ENCODE assay signal across 25 cellular contexts in the genomic region with DNA sequence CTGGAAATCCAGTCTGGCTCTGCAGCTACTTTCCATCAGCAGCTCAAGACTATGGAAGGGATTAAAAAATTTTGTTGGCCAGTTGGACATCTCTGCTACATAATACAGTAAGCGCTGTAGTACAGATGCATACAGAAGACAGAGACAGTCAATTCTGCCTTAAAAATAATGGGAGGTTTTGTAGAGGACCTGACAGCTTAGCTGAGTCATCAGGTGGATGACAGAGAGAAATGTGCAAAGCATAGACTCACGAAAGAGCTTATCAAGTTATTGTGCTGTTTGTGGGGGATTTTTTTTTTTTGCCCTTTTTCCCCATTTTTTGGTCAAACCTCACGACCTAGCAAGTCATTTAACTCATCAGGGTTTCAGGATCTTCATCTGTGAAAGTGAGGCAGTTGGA.
DNase-seq lines count a peak whose midpoint lies in the region; ATAC-seq, FAIRE-seq and TF ChIP-seq lines count a peak whose summit lies in the region.
"Had no signal": no experiment of that assay in that cellular context is flagged by ENCODE, and none has a peak within 500 bp of the region (broad histone marks: within the 10 kb centered on the region; RNA-seq: fewer than 3 reads in every experiment).

No MANE protein-coding gene starts in this region.

- H3K27ac Mint-ChIP-seq in nephron (peak overlapping the region in 2 of 3 experiments; percentile 43 to 88), neural progenitor cell (no peak overlapping the region)
- H3K27ac Mint-ChIP-seq: CD4-positive, alpha-beta memory T cell had no signal

- POLR2A ChIA-PET in A549 (lab: Yijun Ruan, JAX), result no interaction called here

- TF ChIP-seq CTCF in A549 (IDR thresholded peaks at IDR 0.05), result no peak
- no peak for TF ChIP-seq CTCF in nephron (IDR thresholded peaks at IDR 0.05; ENCODE audit: unreplicated experiment in 3 of 3)
- no peak for TF ChIP-seq CTCF in neural progenitor cell (IDR thresholded peaks at IDR 0.05)

- FAIRE-seq in A549 (lab: Jason Lieb, UNC), result no peak
- FAIRE-seq: GM19239 had no signal

- H3K9me3 Mint-ChIP-seq in nephron, result no peaks in the 10 kb centered on the region
- H3K9me3 Mint-ChIP-seq in neural progenitor cell, result no peaks in the 10 kb centered on the region

- H3K4me1 Mint-ChIP-seq in nephron (peaks cover 30% of the 10 kb centered on the region), neural progenitor cell (peaks cover 29% of the 10 kb centered on the region)

- H3K27me3 Mint-ChIP-seq in nephron (ENCODE audit: low read depth) (peaks cover 4% of the 10 kb centered on the region), neural progenitor cell (ENCODE audit: insufficient read depth, low read depth) (no peaks in the 10 kb centered on the region)
- H3K27me3 Mint-ChIP-seq: CD4-positive, alpha-beta memory T cell had no signal

- H3K9me3 ChIP-seq in A549 (no peaks in the 10 kb centered on the region), neural progenitor cell (ENCODE audit: low read depth) (no peaks in the 10 kb centered on the region)
- H3K9me3 ChIP-seq: BLaER1 treated with 17β-estradiol and CSF1 and Interleukin-3, amounts not matched to agents 10 nM and 100 nM had no signal

- DNase-seq in A549 (ENCODE audit: low read depth in 1 of 2, low spot score in 1 of 2) (no peak), ELR (ENCODE audit: low read depth) (peak; percentile 39), RPMI7951 (ENCODE audit: low read depth) (peak; percentile 44), NCI-H146 (lab: John Stamatoyannopoulos, UW) (no peak), NCI-H1694 treated with DMSO at 0.1 percent for 48 hours (lab: John Stamatoyannopoulos, UW) (no peak), HuH-7 (ENCODE audit: low spot score) (no peak), neural progenitor cell (ENCODE audit: low spot score) (no peak)
- DNase-seq: CD4-positive, alpha-beta memory T cell; DMS53; EL; GOT3; HCEC 1CT; KG1; NCI-H1092 treated with DMSO at 0.1 percent for 48 hours; NCI-H1436 treated with DMSO at 0.1 percent for 48 hours; NCI-H2029 treated with DMSO at 0.1 percent for 48 hours; NCI-H2171; NCI-H524 treated with DMSO at 0.1 percent for 48 hours; NCI-H82; RPMI8226; SHP77 had no signal

- H3K27me3 ChIP-seq in neural progenitor cell, result no peaks in the 10 kb centered on the region

- H3K27ac ChIP-seq in A549 (peak overlapping the region in 1 of 2 experiments; percentile 68; a peak in 3 of 6 replicates), neural progenitor cell (no peak overlapping the region)
- H3K27ac ChIP-seq: BLaER1 treated with 17β-estradiol and CSF1 and Interleukin-3, amounts not matched to agents 10 nM and 100 nM; HL-60 had no signal

- no peak for TF ChIP-seq POLR2A in A549 (IDR thresholded peaks at IDR 0.05; ENCODE audit: low read length)

- WGBS in A549 (ENCODE audit: missing lambda C conversion rate), result 41% methylated on average over 3 of the region's 3 CpGs

- H2AFZ ChIP-seq in neural progenitor cell (replicated peaks), result no peak overlapping the region

- H3K4me2 ChIP-seq in A549 (0 out of 3 replicates have a peak overlapping the region, but pooled peaks have one; percentile 9), neural progenitor cell (no peak overlapping the region)
- H3K4me2 ChIP-seq: BLaER1 treated with 17β-estradiol and CSF1 and Interleukin-3, amounts not matched to agents 10 nM and 100 nM had no signal

- H3K4me3 Mint-ChIP-seq in nephron, result no peak overlapping the region
- H3K4me3 Mint-ChIP-seq in neural progenitor cell, result no peak overlapping the region
- H3K4me3 Mint-ChIP-seq: CD4-positive, alpha-beta memory T cell had no signal

- no peaks in the 10 kb centered on the region for H3F3A ChIP-seq in neural progenitor cell (ENCODE audit: low read depth)

- H3K36me3 ChIP-seq in neural progenitor cell, result no peaks in the 10 kb centered on the region
- H3K36me3 ChIP-seq: BLaER1 treated with 17β-estradiol and CSF1 and Interleukin-3, amounts not matched to agents 10 nM and 100 nM had no signal

- H3K36me3 Mint-ChIP-seq in nephron (ENCODE audit: low read depth) (no peaks in the 10 kb centered on the region), neural progenitor cell (no peaks in the 10 kb centered on the region)
- H3K36me3 Mint-ChIP-seq: CD4-positive, alpha-beta memory T cell had no signal

- CTCF ChIA-PET in A549 (lab: Yijun Ruan, JAX), result interaction anchor here (1.8 kb wide), 1 partner anchor 346 kb away, joined by 4 read pairs; no protein-coding TSS in a partner anchor

- no peak for TF ChIP-seq EP300 in A549 (IDR thresholded peaks at IDR 0.05)

- H3K79me2 ChIP-seq in neural progenitor cell (ENCODE audit: low read depth), result no peaks in the 10 kb centered on the region

- no peaks in the 10 kb centered on the region for H4K20me1 ChIP-seq in neural progenitor cell (ENCODE audit: low read depth)
- H4K20me1 ChIP-seq: BLaER1 treated with 17β-estradiol and CSF1 and Interleukin-3, amounts not matched to agents 10 nM and 100 nM had no signal

- ATAC-seq in A549, result no peak

- no peak for TF ChIP-seq RAD21 in A549 (conservative IDR thresholded peaks at IDR 0.05 in 1 of 2, IDR thresholded peaks at IDR 0.05 in 1 of 2)

- H3K9ac ChIP-seq in neural progenitor cell, result no peak overlapping the region
- H3K9ac ChIP-seq: BLaER1 treated with 17β-estradiol and CSF1 and Interleukin-3, amounts not matched to agents 10 nM and 100 nM had no signal

- H3K4me1 ChIP-seq in A549 (peaks cover 60% of the 10 kb centered on the region), neural progenitor cell (peaks cover 3% of the 10 kb centered on the region)

- H3K4me3 ChIP-seq in A549 (no peak overlapping the region), neural progenitor cell (no peak overlapping the region)
- H3K4me3 ChIP-seq: BLaER1 treated with 17β-estradiol and CSF1 and Interleukin-3, amounts not matched to agents 10 nM and 100 nM had no signal

TF ChIP-seq in A549, 52 proteins besides CTCF, POLR2A, EP300 and RAD21:
- TF ChIP-seq KDM1A (IDR thresholded peaks at IDR 0.05; ENCODE audit: low read depth) (no peak), ZFP36 (IDR thresholded peaks at IDR 0.05; ENCODE audit: borderline replicate concordance, partially characterized antibody) (no peak), ESRRA (IDR thresholded peaks at IDR 0.05; ENCODE audit: borderline replicate concordance, low read length) (no peak), RNF2 (IDR thresholded peaks at IDR 0.05; ENCODE audit: borderline replicate concordance, low read depth) (no peak), JUNB (IDR thresholded peaks at IDR 0.05) (no peak), PHF8 (IDR thresholded peaks at IDR 0.05; ENCODE audit: borderline replicate concordance, low read depth) (no peak), HOXB13 (CRISPR knock-in tag; IDR thresholded peaks at IDR 0.05; ENCODE audit: low read depth) (no peak), NR3C1 (IDR thresholded peaks at IDR 0.05) (no peak), MAFK (IDR thresholded peaks at IDR 0.05; ENCODE audit: partially characterized antibody) (no peak), KDM5A (IDR thresholded peaks at IDR 0.05) (no peak)
- TF ChIP-seq, protein P1, sequence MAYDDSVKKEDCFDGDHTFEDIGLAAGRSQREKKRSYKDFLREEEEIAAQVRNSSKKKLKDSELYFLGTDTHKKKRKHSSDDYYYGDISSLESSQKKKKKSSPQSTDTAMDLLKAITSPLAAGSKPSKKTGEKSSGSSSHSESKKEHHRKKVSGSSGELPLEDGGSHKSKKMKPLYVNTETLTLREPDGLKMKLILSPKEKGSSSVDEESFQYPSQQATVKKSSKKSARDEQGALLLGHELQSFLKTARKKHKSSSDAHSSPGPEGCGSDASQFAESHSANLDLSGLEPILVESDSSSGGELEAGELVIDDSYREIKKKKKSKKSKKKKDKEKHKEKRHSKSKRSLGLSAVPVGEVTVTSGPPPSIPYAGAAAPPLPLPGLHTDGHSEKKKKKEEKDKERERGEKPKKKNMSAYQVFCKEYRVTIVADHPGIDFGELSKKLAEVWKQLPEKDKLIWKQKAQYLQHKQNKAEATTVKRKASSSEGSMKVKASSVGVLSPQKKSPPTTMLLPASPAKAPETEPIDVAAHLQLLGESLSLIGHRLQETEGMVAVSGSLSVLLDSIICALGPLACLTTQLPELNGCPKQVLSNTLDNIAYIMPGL (CRISPR knock-in tag; IDR thresholded peaks at IDR 0.05; ENCODE audit: borderline replicate concordance), result no peak
- TF ChIP-seq, protein P2, sequence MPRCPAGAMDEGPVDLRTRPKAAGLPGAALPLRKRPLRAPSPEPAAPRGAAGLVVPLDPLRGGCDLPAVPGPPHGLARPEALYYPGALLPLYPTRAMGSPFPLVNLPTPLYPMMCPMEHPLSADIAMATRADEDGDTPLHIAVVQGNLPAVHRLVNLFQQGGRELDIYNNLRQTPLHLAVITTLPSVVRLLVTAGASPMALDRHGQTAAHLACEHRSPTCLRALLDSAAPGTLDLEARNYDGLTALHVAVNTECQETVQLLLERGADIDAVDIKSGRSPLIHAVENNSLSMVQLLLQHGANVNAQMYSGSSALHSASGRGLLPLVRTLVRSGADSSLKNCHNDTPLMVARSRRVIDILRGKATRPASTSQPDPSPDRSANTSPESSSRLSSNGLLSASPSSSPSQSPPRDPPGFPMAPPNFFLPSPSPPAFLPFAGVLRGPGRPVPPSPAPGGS (IDR thresholded peaks at IDR 0.05), result no peak

Comparison
In these comparisons a context has a peak if more than half of its experiments do, and no peak if none do; other contexts are left out.
1. DNase-seq: peak in ELR (single experiment) and RPMI7951 (single experiment); none in A549 (0 of 2), NCI-H146 (single experiment), NCI-H1694 treated with DMSO at 0.1 percent for 48 hours (single experiment), HuH-7 (single experiment) and neural progenitor cell (single experiment).